ENCODE assay signal across 9 cellular contexts in the genomic region with DNA sequence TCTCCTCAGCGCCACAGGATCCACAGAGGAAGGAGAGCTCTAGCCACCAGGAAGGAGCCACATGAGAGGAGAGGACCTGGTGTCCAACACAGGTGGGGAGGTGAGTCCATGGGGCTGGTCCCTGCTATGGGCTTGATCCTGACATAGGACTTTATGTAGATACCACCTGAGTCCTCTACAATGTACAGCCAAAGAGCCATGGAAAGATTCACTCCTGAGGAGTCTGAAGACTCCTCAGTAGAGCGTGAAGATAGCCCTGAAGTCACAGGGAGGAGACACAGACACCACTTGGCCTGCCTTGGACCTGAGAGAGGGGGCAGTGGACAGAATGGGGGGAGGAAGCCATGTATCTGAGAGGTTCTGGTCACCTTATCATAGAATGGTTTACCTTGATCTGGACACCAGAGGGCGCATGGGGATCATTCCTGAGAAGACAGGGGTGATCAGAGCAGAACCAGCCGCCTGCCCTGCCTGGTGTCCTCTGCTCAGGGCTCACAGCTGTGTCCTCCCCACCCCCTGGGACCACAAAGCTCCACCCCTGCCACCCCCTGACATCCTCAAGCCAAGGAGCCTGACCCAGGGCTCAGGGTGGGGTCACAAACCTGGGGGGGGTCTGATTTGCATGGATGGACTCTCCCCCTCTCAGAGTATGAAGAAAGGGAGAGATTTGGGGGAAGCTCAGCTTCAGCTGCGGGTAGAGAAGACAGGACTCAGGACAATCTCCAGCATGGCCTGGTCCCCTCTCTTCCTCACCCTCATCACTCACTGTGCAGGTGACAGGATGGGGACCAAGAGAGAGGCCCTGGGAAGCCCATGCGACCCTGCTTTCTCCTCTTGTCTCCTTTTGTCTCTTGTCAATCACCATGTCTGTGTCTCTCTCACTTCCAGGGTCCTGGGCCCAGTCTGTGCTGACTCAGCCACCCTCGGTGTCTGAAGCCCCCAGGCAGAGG.
DNase-seq lines count a peak whose midpoint lies in the region; ATAC-seq and TF ChIP-seq lines count a peak whose summit lies in the region.
"Had no signal": no experiment of that assay in that cellular context is flagged by ENCODE, and none has a peak within 500 bp of the region (broad histone marks: within the 10 kb centered on the region; RNA-seq: fewer than 3 reads in every experiment).

No MANE protein-coding gene starts in this region.

- H3K79me2 ChIP-seq in DOHH2 (ENCODE audit: control insufficient read depth, low read length) = no peaks in the 10 kb centered on the region

- peak overlapping the region; percentile 20; the same call in 1 of the 2 replicates for H3K27ac ChIP-seq in DOHH2 (ENCODE audit: low read depth, low read length)
- no peak overlapping the region for H3K27ac ChIP-seq in Peyer's patch
- no peak overlapping the region for H3K27ac ChIP-seq in gastroesophageal sphincter

- no peaks in the 10 kb centered on the region for H3K9me3 Mint-ChIP-seq in activated T-helper 1 cell treated with anti-CD3 and anti-CD28 coated beads, Interleukin-12 subunit alpha, Interleukin-12 subunit beta, Interleukin-2, Interleukin-4 antibody, amounts not matched to agents 30 ng/mL and 10 ng/mL and 1 ng/mL, durations not matched to agents 14 hours and 24 hours and 36 hours
- H3K9me3 Mint-ChIP-seq in progenitor cell of endocrine pancreas (ENCODE audit: low read depth) = peaks cover 13% of the 10 kb centered on the region
- H3K9me3 Mint-ChIP-seq: activated naive CD4-positive, alpha-beta T cell treated with anti-CD3 and anti-CD28 coated beads, Interleukin-2, amount 50 U/mL, for 24 hours had no signal

- no peaks in the 10 kb centered on the region for H3K36me3 ChIP-seq in DOHH2 (ENCODE audit: control insufficient read depth, low read length)
- H3K36me3 ChIP-seq in Peyer's patch = no peaks in the 10 kb centered on the region
- no peaks in the 10 kb centered on the region for H3K36me3 ChIP-seq in gastroesophageal sphincter

- peaks cover 12% of the 10 kb centered on the region for H3F3A ChIP-seq in DOHH2 (ENCODE audit: control insufficient read depth, insufficient read depth)

- H3K4me3 ChIP-seq in DOHH2 (ENCODE audit: low read length) (peak overlapping the region; percentile 37), Peyer's patch (no peak overlapping the region), gastroesophageal sphincter (no peak overlapping the region)

- H3K4me2 ChIP-seq in DOHH2 (ENCODE audit: low read length) = peak overlapping the region; percentile 65

- no peaks in the 10 kb centered on the region for H3K4me1 Mint-ChIP-seq in activated T-helper 1 cell treated with anti-CD3 and anti-CD28 coated beads, Interleukin-12 subunit alpha, Interleukin-12 subunit beta, Interleukin-2, Interleukin-4 antibody, amounts not matched to agents 30 ng/mL and 10 ng/mL and 1 ng/mL, durations not matched to agents 14 hours and 24 hours and 36 hours (ENCODE audit: low read depth)
- peaks cover 2% of the 10 kb centered on the region for H3K4me1 Mint-ChIP-seq in progenitor cell of endocrine pancreas (ENCODE audit: low read depth)
- H3K4me1 Mint-ChIP-seq: activated naive CD4-positive, alpha-beta T cell treated with anti-CD3 and anti-CD28 coated beads, Interleukin-2, amount 50 U/mL, for 24 hours had no signal

- H3K9me3 ChIP-seq in DOHH2 (ENCODE audit: control insufficient read depth, insufficient read depth, low read length) = no peaks in the 10 kb centered on the region
- no peaks in the 10 kb centered on the region for H3K9me3 ChIP-seq in Peyer's patch
- H3K9me3 ChIP-seq in gastroesophageal sphincter = peaks cover 0 to 4% (median 0%) of the 10 kb centered on the region in 3 donors

- WGBS in gastroesophageal sphincter (ENCODE audit: low coverage in 1 of 2), 2 donors = 61 to 74% methylated on average over 2 to 3 of the region's 7 CpGs

- no peaks in the 10 kb centered on the region for H3K36me3 Mint-ChIP-seq in activated T-helper 1 cell treated with anti-CD3 and anti-CD28 coated beads, Interleukin-12 subunit alpha, Interleukin-12 subunit beta, Interleukin-2, Interleukin-4 antibody, amounts not matched to agents 30 ng/mL and 10 ng/mL and 1 ng/mL, durations not matched to agents 14 hours and 24 hours and 36 hours (ENCODE audit: low read depth)
- peaks cover 3% of the 10 kb centered on the region for H3K36me3 Mint-ChIP-seq in progenitor cell of endocrine pancreas (ENCODE audit: insufficient read depth)
- H3K36me3 Mint-ChIP-seq: activated naive CD4-positive, alpha-beta T cell treated with anti-CD3 and anti-CD28 coated beads, Interleukin-2, amount 50 U/mL, for 24 hours had no signal

- TF ChIP-seq POLR2A in Peyer's patch (IDR thresholded peaks at IDR 0.05) (no peak), gastroesophageal sphincter (IDR thresholded peaks at IDR 0.05) (peak in 1 of 2 donors; percentile 17)

- ATAC-seq in gastroesophageal sphincter (peak; percentile 60), GM21515 (IDR thresholded peaks at IDR 0.05; ENCODE audit: unreplicated experiment) (no peak), HG03135 (IDR thresholded peaks at IDR 0.05; ENCODE audit: unreplicated experiment) (no peak)

- TF ChIP-seq EP300 in gastroesophageal sphincter (IDR thresholded peaks at IDR 0.05) = no peak

- intact Hi-C loops in activated T-helper 1 cell treated with anti-CD3 and anti-CD28 coated beads, Interleukin-12 subunit alpha, Interleukin-12 subunit beta, Interleukin-2, Interleukin-4 antibody, amounts not matched to agents 30 ng/mL and 10 ng/mL and 1 ng/mL, durations not matched to agents 14 hours and 24 hours and 36 hours (cut with micrococcal nuclease) = no loop called here

- no peak overlapping the region for H3K27ac Mint-ChIP-seq in activated T-helper 1 cell treated with anti-CD3 and anti-CD28 coated beads, Interleukin-12 subunit alpha, Interleukin-12 subunit beta, Interleukin-2, Interleukin-4 antibody, amounts not matched to agents 30 ng/mL and 10 ng/mL and 1 ng/mL, durations not matched to agents 14 hours and 24 hours and 36 hours
- no peak overlapping the region for H3K27ac Mint-ChIP-seq in progenitor cell of endocrine pancreas
- H3K27ac Mint-ChIP-seq: activated naive CD4-positive, alpha-beta T cell treated with anti-CD3 and anti-CD28 coated beads, Interleukin-2, amount 50 U/mL, for 24 hours had no signal

- H3K4me1 ChIP-seq in DOHH2 (ENCODE audit: control insufficient read depth, low read length) (peaks cover 59% of the 10 kb centered on the region), Peyer's patch (peaks cover 0 to 4% (median 0%) of the 10 kb centered on the region in 4 donors), gastroesophageal sphincter (no peaks in the 10 kb centered on the region)

- H3K27me3 Mint-ChIP-seq in activated T-helper 1 cell treated with anti-CD3 and anti-CD28 coated beads, Interleukin-12 subunit alpha, Interleukin-12 subunit beta, Interleukin-2, Interleukin-4 antibody, amounts not matched to agents 30 ng/mL and 10 ng/mL and 1 ng/mL, durations not matched to agents 14 hours and 24 hours and 36 hours (ENCODE audit: insufficient read depth) = peaks cover 21% of the 10 kb centered on the region
- peaks cover 86% of the 10 kb centered on the region for H3K27me3 Mint-ChIP-seq in progenitor cell of endocrine pancreas

- H4K20me1 ChIP-seq in DOHH2 (ENCODE audit: control insufficient read depth, insufficient read depth, low read depth, low read length) = no peaks in the 10 kb centered on the region

- DNase-seq in HS-27A (ENCODE audit: low read depth) (peak; percentile 11), Peyer's patch (peak in 2 of 3 donors; percentile 86 to 92), progenitor cell of endocrine pancreas (ENCODE audit: low spot score, unreplicated experiment) (peak; percentile 51)
- peak; percentile 31 for DNase-seq in activated T-helper 1 cell treated with anti-CD3 and anti-CD28 coated beads, Interleukin-12 subunit alpha, Interleukin-12 subunit beta, Interleukin-2, Interleukin-4 antibody, amounts not matched to agents 30 ng/mL and 10 ng/mL and 1 ng/mL, durations not matched to agents 14 hours and 24 hours and 36 hours (ENCODE audit: low spot score)

- TF ChIP-seq CTCF in DOHH2 (IDR thresholded peaks at IDR 0.05; ENCODE audit: low read depth, low read length, poor library complexity, severe bottlenecking) (peak; percentile 79), Peyer's patch (IDR thresholded peaks at IDR 0.05) (peak; percentile 10 to 62 (median 46)), gastroesophageal sphincter (IDR thresholded peaks at IDR 0.05) (peak in 3 of 4 experiments; percentile 16 to 57 (median 38)), progenitor cell of endocrine pancreas (IDR thresholded peaks at IDR 0.05; ENCODE audit: unreplicated experiment) (peak; percentile 73)

- no peak overlapping the region for H3K4me3 Mint-ChIP-seq in activated T-helper 1 cell treated with anti-CD3 and anti-CD28 coated beads, Interleukin-12 subunit alpha, Interleukin-12 subunit beta, Interleukin-2, Interleukin-4 antibody, amounts not matched to agents 30 ng/mL and 10 ng/mL and 1 ng/mL, durations not matched to agents 14 hours and 24 hours and 36 hours
- H3K4me3 Mint-ChIP-seq in progenitor cell of endocrine pancreas (ENCODE audit: low read depth) = no peak overlapping the region
- H3K4me3 Mint-ChIP-seq: activated naive CD4-positive, alpha-beta T cell treated with anti-CD3 and anti-CD28 coated beads, Interleukin-2, amount 50 U/mL, for 24 hours had no signal

- H3K9me2 ChIP-seq in DOHH2 (replicated peaks; ENCODE audit: control insufficient read depth, low read length) = no peaks in the 10 kb centered on the region

- no peaks in the 10 kb centered on the region for H3K27me3 ChIP-seq in DOHH2 (ENCODE audit: control insufficient read depth, low read length)
- H3K27me3 ChIP-seq in Peyer's patch = no peaks in the 10 kb centered on the region
- H3K27me3 ChIP-seq in gastroesophageal sphincter = peaks cover 53% of the 10 kb centered on the region

Comparison
In these comparisons a context has a peak if more than half of its experiments do, and no peak if none do; other contexts are left out.
1. DNase-seq: peak in every context shown above with its lines; median percentile 89 in Peyer's patch; 51 in progenitor cell of endocrine pancreas; 31 in activated T-helper 1 cell treated with anti-CD3 and anti-CD28 coated beads, Interleukin-12 subunit alpha, Interleukin-12 subunit beta, Interleukin-2, Interleukin-4 antibody, amounts not matched to agents 30 ng/mL and 10 ng/mL and 1 ng/mL, durations not matched to agents 14 hours and 24 hours and 36 hours; 11 in HS-27A.